In the genomic region with DNA sequence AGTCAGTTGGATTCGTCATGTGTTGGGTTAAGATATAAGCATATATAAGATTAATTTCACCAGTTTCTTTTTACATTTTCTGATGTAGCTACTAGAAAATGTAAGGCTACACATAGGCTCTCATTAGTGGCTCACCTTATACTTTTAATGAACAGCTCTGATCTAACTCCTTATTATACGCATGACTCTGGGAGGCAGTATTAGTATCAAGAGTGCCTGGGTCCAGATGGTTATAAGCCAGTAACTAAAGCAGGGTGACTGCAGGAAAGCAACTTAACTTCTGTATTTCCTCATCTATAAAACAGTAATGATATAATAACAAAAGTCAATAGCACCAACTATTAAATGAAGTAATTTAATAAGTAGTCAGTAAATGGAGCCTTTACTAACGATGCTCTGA, we compare ENCODE assay signal across 15 cellular contexts. TPM values are rescaled to one million over a fixed set of nuclear protein-coding genes. Genes with fewer than 3 reads are reported as not detected.
DNase-seq lines count a peak whose midpoint lies in the region; ATAC-seq and TF ChIP-seq lines count a peak whose summit lies in the region.
"Had no signal": no experiment of that assay in that cellular context is flagged by ENCODE, and none has a peak within 500 bp of the region (broad histone marks: within the 10 kb centered on the region; RNA-seq: fewer than 3 reads in every experiment).

No MANE protein-coding gene starts in this region.

- no peaks in the 10 kb centered on the region for H3K36me3 ChIP-seq in A673 (ENCODE audit: insufficient read depth, low read length, poor library complexity, severe bottlenecking)
- H3K36me3 ChIP-seq: left lung, right atrium auricular region had no signal

- H2AFZ ChIP-seq in H9 (ENCODE audit: low read length) = no peak overlapping the region

- no peak overlapping the region for H3K18ac ChIP-seq in H9 (ENCODE audit: insufficient read length, low read depth, low read length)

- H3K23me2 ChIP-seq in H9 (ENCODE audit: insufficient read length, low read depth, low read length, poor library complexity, severe bottlenecking) = peaks cover 10% of the 10 kb centered on the region

- H4K91ac ChIP-seq in H9 (ENCODE audit: insufficient read length, low read depth, low read length) = no peak overlapping the region

- H3K79me2 ChIP-seq in H9 (ENCODE audit: insufficient read depth, low read length) = 0 out of 2 replicates have a peak, but pooled peaks cover 2% of the 10 kb centered on the region

- peaks cover 2 to 5% of the 10 kb centered on the region in 2 experiments; a peak in 2 of 5 replicates for H3K9me3 Mint-ChIP-seq in H9
- H3K9me3 Mint-ChIP-seq in activated CD8-positive, alpha-beta T cell treated with anti-CD3 and anti-CD28 coated beads, Interleukin-2, amount 10 ng/mL, durations not matched to agents 7 days and 5 days (ENCODE audit: insufficient read depth) = no peaks in the 10 kb centered on the region
- H3K9me3 Mint-ChIP-seq in naive thymus-derived CD8-positive, alpha-beta T cell = peaks cover 0 to 4% (median 0%) of the 10 kb centered on the region in 9 donors
- H3K9me3 Mint-ChIP-seq in mesothelial cell of epicardium = peaks cover 1% of the 10 kb centered on the region
- H3K9me3 Mint-ChIP-seq: dendritic cell treated with granulocyte-macrophage colony-stimulating factor and Interleukin-4, amounts not matched to agents 40 ng/mL and 50 ng/mL, for 4 days had no signal

- H2AK5ac ChIP-seq in H9 (ENCODE audit: insufficient read length, low read length) = no peak overlapping the region

- H3K4me2 ChIP-seq in H9 (ENCODE audit: insufficient read depth, insufficient read length, low read length) = peak overlapping the region; percentile 54

- H4K8ac ChIP-seq in H9 (replicated peaks; ENCODE audit: insufficient read length, low read depth, low read length) = no peak overlapping the region

- no peak overlapping the region for H2BK5ac ChIP-seq in H9 (ENCODE audit: insufficient read length, low read length)

- H3K27ac ChIP-seq in H9 (ENCODE audit: insufficient read length, low read depth, low read length) = no peak overlapping the region
- no peak overlapping the region for H3K27ac ChIP-seq in A673 (ENCODE audit: low read depth, low read length, poor library complexity, severe bottlenecking)
- H3K27ac ChIP-seq: 22Rv1 had no signal

- H3K4me1 ChIP-seq in H9 (ENCODE audit: insufficient read depth, low read length) (peaks cover 2% of the 10 kb centered on the region; the same call in 1 of the 2 replicates), A673 (ENCODE audit: insufficient read depth, low read length, poor library complexity, severe bottlenecking) (peaks cover 13% of the 10 kb centered on the region)

- H3T11ph ChIP-seq in H9 (ENCODE audit: low read length) = no peak overlapping the region

- no peak overlapping the region for H3K9ac ChIP-seq in H9 (ENCODE audit: extremely low read depth, insufficient read length, low read length)

- no CpG with 5 or more reads among the region's 3 CpGs for WGBS in H9 (ENCODE audit: extremely low coverage, insufficient read length, low lambda C conversion rate)

- BruUV-seq in A673 (replicated peaks; lab: Mats Ljungman, UMichigan) = no TSS peak

- H3K4me3 ChIP-seq in A673 (ENCODE audit: low read depth, low read length, poor library complexity, severe bottlenecking) = no peak overlapping the region

- no peak overlapping the region for H2BK12ac ChIP-seq in H9 (ENCODE audit: insufficient read length, low read depth, low read length)

- TF ChIP-seq CTCF in H9 (conservative IDR thresholded peaks at IDR 0.05) = no peak
- TF ChIP-seq CTCF in mesothelial cell of epicardium (IDR thresholded peaks at IDR 0.05; ENCODE audit: unreplicated experiment) = no peak
- no peak for TF ChIP-seq CTCF in A673 (conservative IDR thresholded peaks at IDR 0.05; ENCODE audit: low read depth, low read length)

- H3K27me3 ChIP-seq in H9 (ENCODE audit: insufficient read depth, low read length) = no peaks in the 10 kb centered on the region; the same call in 1 of the 2 replicates
- H3K27me3 ChIP-seq in A673 (replicated peaks; ENCODE audit: insufficient read depth, low read depth, low read length, poor library complexity) = peaks cover 62% of the 10 kb centered on the region
- H3K27me3 ChIP-seq: right atrium auricular region had no signal

- no peak overlapping the region for H3K14ac ChIP-seq in H9 (ENCODE audit: insufficient read depth, low read length)

- H3K56ac ChIP-seq in H9 (ENCODE audit: insufficient read length, low read depth, low read length) = no peak overlapping the region

- CTCF ChIA-PET in activated CD8-positive, alpha-beta T cell treated with anti-CD3 and anti-CD28 coated beads, Interleukin-2, amount 10 ng/mL, durations not matched to agents 7 days and 5 days (lab: Charles Lee) = interaction anchor here (1.1 to 3.6 kb wide), 14 partner anchors 10 to 249 kb away, joined by 3 to 28 read pairs (median 7); no protein-coding TSS in a partner anchor
- CTCF ChIA-PET in A673 (lab: Charles Lee) = no interaction called here

- H2BK20ac ChIP-seq in H9 (ENCODE audit: low read depth, low read length, poor library complexity, severe bottlenecking) = no peak overlapping the region

- no peak for ATAC-seq in activated CD8-positive, alpha-beta T cell treated with anti-CD3 and anti-CD28 coated beads, Interleukin-2, amount 10 ng/mL, durations not matched to agents 7 days and 5 days
- no peak for ATAC-seq in naive thymus-derived CD8-positive, alpha-beta T cell
- ATAC-seq: left lung, Right ventricle myocardium inferior had no signal

- H2BK120ac ChIP-seq in H9 (ENCODE audit: low read depth, low read length, poor library complexity, severe bottlenecking) = no peak overlapping the region

- H4K20me1 ChIP-seq in H9 (ENCODE audit: control insufficient read depth, insufficient read depth, insufficient read length) = no peaks in the 10 kb centered on the region

- no peak overlapping the region for H3K4ac ChIP-seq in H9 (ENCODE audit: low read depth, low read length)

- H3K36me3 Mint-ChIP-seq in H9 (ENCODE audit: insufficient read depth in 1 of 3, low read depth in 3 of 3) (peaks cover 0 to 1% (median 0%) of the 10 kb centered on the region in 3 experiments; a peak in 3 of 7 replicates), mesothelial cell of epicardium (no peaks in the 10 kb centered on the region)
- peaks cover 7% of the 10 kb centered on the region for H3K36me3 Mint-ChIP-seq in activated CD8-positive, alpha-beta T cell treated with anti-CD3 and anti-CD28 coated beads, Interleukin-2, amount 10 ng/mL, durations not matched to agents 7 days and 5 days (ENCODE audit: low read depth)
- H3K36me3 Mint-ChIP-seq in naive thymus-derived CD8-positive, alpha-beta T cell = peaks cover 0 to 2% (median 2%) of the 10 kb centered on the region in 3 donors

- peak; percentile 27 for DNase-seq in DMS 273 (lab: John Stamatoyannopoulos, UW; ENCODE audit: unreplicated experiment)
- no peak for DNase-seq in DMS 273 treated with DMSO at 0.1 percent for 48 hours (lab: John Stamatoyannopoulos, UW)
- DNase-seq in H9 = no peak
- no peak for DNase-seq in activated CD8-positive, alpha-beta T cell treated with anti-CD3 and anti-CD28 coated beads, Interleukin-2, amount 10 ng/mL, durations not matched to agents 7 days and 5 days
- no peak for DNase-seq in naive thymus-derived CD8-positive, alpha-beta T cell
- no peak for DNase-seq in mesothelial cell of epicardium (ENCODE audit: low spot score in 2 of 2, unreplicated experiment in 2 of 2)
- no peak for DNase-seq in SKM-1 treated with dmso at 0.1 percent for 144 hours (lab: John Stamatoyannopoulos, UW; ENCODE audit: unreplicated experiment)
- DNase-seq in A673 (ENCODE audit: low spot score) = no peak
- DNase-seq: left lung; NK-92 treated with Interleukin-12 subunit alpha and Interleukin-12 subunit beta, amount 100 ng/mL, for 24 hours; stimulated activated CD4-positive, alpha-beta T cell treated with anti-CD3 and anti-CD28 coated beads, Interleukin-2, amount 100 ng/mL, for 48 hours had no signal

- H4K5ac ChIP-seq in H9 (ENCODE audit: insufficient read length, low read depth, low read length) = no peak overlapping the region

- POLR2A ChIA-PET in activated CD8-positive, alpha-beta T cell treated with anti-CD3 and anti-CD28 coated beads, Interleukin-2, amount 10 ng/mL, durations not matched to agents 7 days and 5 days (lab: Charles Lee) = interaction anchor here (1.3 to 1.5 kb wide), 3 partner anchors 10 to 144 kb away, joined by 3 to 4 read pairs (median 3); no protein-coding TSS in a partner anchor
- POLR2A ChIA-PET in naive thymus-derived CD8-positive, alpha-beta T cell (lab: Charles Lee) = interaction anchor here (0.6 to 3.9 kb wide), 5 partner anchors 13 to 1646 kb away, joined by 3 to 15 read pairs (median 7); no protein-coding TSS in a partner anchor
- POLR2A ChIA-PET in A673 (lab: Charles Lee; ENCODE audit: low non-redundant PET) = no interaction called here

- H3K27ac Mint-ChIP-seq in H9 = no peak overlapping the region
- peak overlapping the region; percentile 56 for H3K27ac Mint-ChIP-seq in activated CD8-positive, alpha-beta T cell treated with anti-CD3 and anti-CD28 coated beads, Interleukin-2, amount 10 ng/mL, durations not matched to agents 7 days and 5 days
- peak overlapping the region in 9 of 10 donors; percentile 46 to 100 (median 97) for H3K27ac Mint-ChIP-seq in naive thymus-derived CD8-positive, alpha-beta T cell
- no peak overlapping the region for H3K27ac Mint-ChIP-seq in mesothelial cell of epicardium

- intact Hi-C loops in A673 (cut with micrococcal nuclease; ENCODE audit: unreplicated experiment) = no loop called here

- H3K79me1 ChIP-seq in H9 (ENCODE audit: insufficient read depth, low read depth, low read length, poor library complexity, severe bottlenecking) = no peaks in the 10 kb centered on the region

- H3K9me3 ChIP-seq in H9 (ENCODE audit: control insufficient read depth, low read depth, low read length) = no peaks in the 10 kb centered on the region
- no peaks in the 10 kb centered on the region for H3K9me3 ChIP-seq in A673 (ENCODE audit: low read depth, low read length, poor library complexity, severe bottlenecking)
- H3K9me3 ChIP-seq: left lung, right atrium auricular region had no signal

- H2BK15ac ChIP-seq in H9 (ENCODE audit: low read depth, low read length) = no peak overlapping the region

- no peak overlapping the region for H3K23ac ChIP-seq in H9 (ENCODE audit: insufficient read length, low read depth, low read length)

- H3K4me1 Mint-ChIP-seq in H9 (peaks cover 18 to 36% of the 10 kb centered on the region in 2 experiments), mesothelial cell of epicardium (peaks cover 11% of the 10 kb centered on the region)
- peaks cover 53% of the 10 kb centered on the region for H3K4me1 Mint-ChIP-seq in activated CD8-positive, alpha-beta T cell treated with anti-CD3 and anti-CD28 coated beads, Interleukin-2, amount 10 ng/mL, durations not matched to agents 7 days and 5 days (ENCODE audit: low read depth)
- H3K4me1 Mint-ChIP-seq in naive thymus-derived CD8-positive, alpha-beta T cell = peaks cover 25 to 48% (median 42%) of the 10 kb centered on the region in 4 donors

- H3K27me3 Mint-ChIP-seq in H9 (ENCODE audit: low read depth) (peaks cover 56% of the 10 kb centered on the region), mesothelial cell of epicardium (ENCODE audit: low read depth) (peaks cover 58% of the 10 kb centered on the region)
- peaks cover 3% of the 10 kb centered on the region for H3K27me3 Mint-ChIP-seq in activated CD8-positive, alpha-beta T cell treated with anti-CD3 and anti-CD28 coated beads, Interleukin-2, amount 10 ng/mL, durations not matched to agents 7 days and 5 days (ENCODE audit: low read depth)
- peaks cover 0 to 3% (median 0%) of the 10 kb centered on the region in 5 donors for H3K27me3 Mint-ChIP-seq in naive thymus-derived CD8-positive, alpha-beta T cell
- H3K27me3 Mint-ChIP-seq: dendritic cell treated with granulocyte-macrophage colony-stimulating factor and Interleukin-4, amounts not matched to agents 40 ng/mL and 50 ng/mL, for 4 days had no signal

- H3K4me3 Mint-ChIP-seq in H9 (no peak overlapping the region), mesothelial cell of epicardium (no peak overlapping the region)
- H3K4me3 Mint-ChIP-seq in activated CD8-positive, alpha-beta T cell treated with anti-CD3 and anti-CD28 coated beads, Interleukin-2, amount 10 ng/mL, durations not matched to agents 7 days and 5 days = peak overlapping the region; percentile 87
- H3K4me3 Mint-ChIP-seq in naive thymus-derived CD8-positive, alpha-beta T cell = peak overlapping the region in 9 of 10 donors; percentile 59 to 98 (median 95)
- H3K4me3 Mint-ChIP-seq: dendritic cell treated with granulocyte-macrophage colony-stimulating factor and Interleukin-4, amounts not matched to agents 40 ng/mL and 50 ng/mL, for 4 days had no signal

RNA-seq across cellular contexts. Expression of a gene that starts 1.4 kb away (rescaled TPM):
- 7.8 TPM in 2 replicates for total RNA-seq in H9 (2021)
- 10 to 100 TPM; 64.0 to 68.5 TPM for total RNA-seq in activated CD8-positive, alpha-beta T cell treated with anti-CD3 and anti-CD28 coated beads, Interleukin-2, amount 10 ng/mL, durations not matched to agents 7 days and 5 days
- total RNA-seq in naive thymus-derived CD8-positive, alpha-beta T cell = 100 to 1,000 TPM in 1 of 2 experiments, 10 to 100 TPM in 1; 94.4 to 120 TPM
- polyA plus RNA-seq in naive thymus-derived CD8-positive, alpha-beta T cell = 10 to 100 TPM; 26.9 to 58.4 (median 44.9) TPM
- 6.7 to 12.0 TPM (median 9.6 TPM) in 3 replicates for total RNA-seq in mesothelial cell of epicardium
- 0.33 TPM in 1 of 2 replicates, not detected in the other for total RNA-seq in A673 (2021)

Comparison
In these comparisons a context has a peak if more than half of its experiments do, and no peak if none do; other contexts are left out.
1. H3K27ac Mint-ChIP-seq: peak in activated CD8-positive, alpha-beta T cell treated with anti-CD3 and anti-CD28 coated beads, Interleukin-2, amount 10 ng/mL, durations not matched to agents 7 days and 5 days (single experiment) and naive thymus-derived CD8-positive, alpha-beta T cell (9 of 10); none in H9 (0 of 3) and mesothelial cell of epicardium (single experiment).
2. H3K4me3 Mint-ChIP-seq: peak in activated CD8-positive, alpha-beta T cell treated with anti-CD3 and anti-CD28 coated beads, Interleukin-2, amount 10 ng/mL, durations not matched to agents 7 days and 5 days (single experiment) and naive thymus-derived CD8-positive, alpha-beta T cell (9 of 10); none in H9 (0 of 2) and mesothelial cell of epicardium (single experiment).